In genomic region chr10:48981310-48981907, GRCh38 we compare ENCODE assay signal across 8 cellular contexts. TPM values are rescaled to one million over a fixed set of nuclear protein-coding genes. Genes with fewer than 3 reads are reported as not detected.
A peak's percentile ranks its signal among the peaks of the same experiment; 100 is the strongest.
DNase-seq lines count a peak whose midpoint lies in the region; ATAC-seq and TF ChIP-seq lines count a peak whose summit lies in the region.

No MANE protein-coding gene starts in this region.

- H3K27me3 Mint-ChIP-seq in type B pancreatic cell: peaks cover 16% of the 10 kb centered on the region

- no peaks in the 10 kb centered on the region for H3K4me1 Mint-ChIP-seq in type B pancreatic cell (ENCODE audit: unreplicated experiment)

- no peak overlapping the region for H3K27ac Mint-ChIP-seq in type B pancreatic cell

- no peaks in the 10 kb centered on the region for H3K9me3 Mint-ChIP-seq in type B pancreatic cell

- TF ChIP-seq CTCF in epithelial cell of proximal tubule (conservative IDR thresholded peaks at IDR 0.05; ENCODE audit: low read depth, low read length) (peak; percentile 94), type B pancreatic cell (conservative IDR thresholded peaks at IDR 0.05) (peak; percentile 91)

- H3K36me3 Mint-ChIP-seq in type B pancreatic cell: no peaks in the 10 kb centered on the region

- ATAC-seq in GM21447 (IDR thresholded peaks at IDR 0.05; ENCODE audit: unreplicated experiment): no peak

- no peak overlapping the region for H3K4me3 Mint-ChIP-seq in type B pancreatic cell

- DNase-seq in SKM-1 treated with dmso at 0.1 percent for 144 hours (lab: John Stamatoyannopoulos, UW; ENCODE audit: unreplicated experiment) (peak; percentile 18), SKM-1 (lab: John Stamatoyannopoulos, UW; ENCODE audit: unreplicated experiment) (no peak), M059J (ENCODE audit: low read depth) (peak; percentile 34), epithelial cell of proximal tubule (ENCODE audit: low read depth) (no peak), mucosa of gallbladder (ENCODE audit: low spot score) (peak; percentile 47), type B pancreatic cell (ENCODE audit: extremely low spot score, unreplicated experiment) (no peak)
- DNase-seq in activated CD4-positive, alpha-beta T cell treated with anti-CD3 and anti-CD28 coated beads, Interleukin-2, amount 50 U/mL, for 24 hours (ENCODE audit: low read depth in 1 of 2, low spot score in 1 of 2): peak; percentile 2 to 6

- H3K4me3 ChIP-seq in epithelial cell of proximal tubule (ENCODE audit: low read depth, low read length): no peak overlapping the region

RNA-seq across cellular contexts. Expression of gene LRRC18, which starts 41.8 kb away (rescaled TPM):
- not detected in 2 replicates for total RNA-seq in M059J (2014; rRNA removed; shearing (Covaris generic))
- total RNA-seq in epithelial cell of proximal tubule (not detected in 2 replicates), mucosa of gallbladder (0.20 TPM), type B pancreatic cell (ENCODE audit: low replicate concordance) (not detected in 2 replicates)

Comparison
In these comparisons a context has a peak if more than half of its experiments do, and no peak if none do; other contexts are left out.
1. DNase-seq: peak in SKM-1 treated with dmso at 0.1 percent for 144 hours (single experiment), M059J (single experiment), activated CD4-positive, alpha-beta T cell treated with anti-CD3 and anti-CD28 coated beads, Interleukin-2, amount 50 U/mL, for 24 hours (2 of 2) and mucosa of gallbladder (single experiment); none in SKM-1 (single experiment), epithelial cell of proximal tubule (single experiment) and type B pancreatic cell (single experiment).